ENCODE assay signal across 15 cellular contexts in the genomic region with DNA sequence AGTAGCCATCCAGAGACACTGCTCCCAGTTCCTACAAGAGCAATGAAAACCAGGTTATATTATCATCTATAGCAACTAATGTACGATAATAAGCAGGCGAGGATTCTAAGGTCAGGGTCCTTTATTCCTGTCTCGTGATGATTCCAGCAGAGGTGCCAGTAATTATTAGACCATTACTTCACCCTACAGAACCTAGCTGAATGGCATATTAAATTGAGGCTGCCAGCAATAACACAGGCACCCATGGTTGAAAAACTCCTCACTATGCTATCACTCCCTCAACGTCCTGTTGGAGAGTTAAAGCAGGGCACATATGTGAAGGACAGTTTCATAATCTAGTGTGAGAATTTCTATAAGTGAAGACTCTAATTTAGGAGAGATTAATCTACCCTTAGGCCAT. TPM values are rescaled to one million over a fixed set of nuclear protein-coding genes. Genes with fewer than 3 reads are reported as not detected.
DNase-seq lines count a peak whose midpoint lies in the region; ATAC-seq and TF ChIP-seq lines count a peak whose summit lies in the region.
"Had no signal": no experiment of that assay in that cellular context is flagged by ENCODE, and none has a peak within 500 bp of the region (broad histone marks: within the 10 kb centered on the region; RNA-seq: fewer than 3 reads in every experiment).

No MANE protein-coding gene starts in this region.

- H3K9me3 ChIP-seq in right cardiac atrium (ENCODE audit: control insufficient read depth, low read length) = no peaks in the 10 kb centered on the region
- no peaks in the 10 kb centered on the region for H3K9me3 ChIP-seq in DOHH2 (ENCODE audit: control insufficient read depth, insufficient read depth, low read length)
- no peaks in the 10 kb centered on the region for H3K9me3 ChIP-seq in OCI-LY3 (ENCODE audit: insufficient read depth, low read length)
- H3K9me3 ChIP-seq: BLaER1 had no signal

- H3K9me3 Mint-ChIP-seq in glutamatergic neuron (ENCODE audit: unreplicated experiment) = peaks cover 7% of the 10 kb centered on the region
- H3K9me3 Mint-ChIP-seq: H9 had no signal

- peaks cover 4% of the 10 kb centered on the region for H3K27me3 Mint-ChIP-seq in glutamatergic neuron (ENCODE audit: unreplicated experiment)

- no peak overlapping the region for H2AFZ ChIP-seq in OCI-LY3 (ENCODE audit: low read depth, low read length)

- no peaks in the 10 kb centered on the region for H3K4me1 ChIP-seq in right cardiac atrium (ENCODE audit: control insufficient read depth, insufficient read depth, low read length)
- H3K4me1 ChIP-seq in DOHH2 (ENCODE audit: control insufficient read depth, low read length) = peaks cover 50% of the 10 kb centered on the region
- H3K4me1 ChIP-seq in OCI-LY3 (ENCODE audit: low read length) = peaks cover 32% of the 10 kb centered on the region

- WGBS in right cardiac atrium = 64% methylated on average over 4 of the region's 4 CpGs

- H3K27me3 ChIP-seq in right cardiac atrium (ENCODE audit: control insufficient read depth, insufficient read depth) (no peaks in the 10 kb centered on the region), DOHH2 (ENCODE audit: control insufficient read depth, low read length) (no peaks in the 10 kb centered on the region), OCI-LY3 (ENCODE audit: low read depth, low read length) (no peaks in the 10 kb centered on the region)
- H3K27me3 ChIP-seq: BLaER1 had no signal

- H3K27ac ChIP-seq in right cardiac atrium (ENCODE audit: low read length) = no peak overlapping the region
- peak overlapping the region; percentile 74 for H3K27ac ChIP-seq in DOHH2 (ENCODE audit: low read depth, low read length)
- H3K27ac ChIP-seq in OCI-LY3 (ENCODE audit: low read length) = peak overlapping the region; percentile 97
- H3K27ac ChIP-seq: 22Rv1, BLaER1 had no signal

- TF ChIP-seq CTCF in DOHH2 (IDR thresholded peaks at IDR 0.05; ENCODE audit: low read depth, low read length, poor library complexity, severe bottlenecking) (no peak), OCI-LY3 (IDR thresholded peaks at IDR 0.05; ENCODE audit: low read depth, low read length) (no peak), glutamatergic neuron (IDR thresholded peaks at IDR 0.05; ENCODE audit: partially characterized antibody, unreplicated experiment) (no peak)

- H3K36me3 ChIP-seq in DOHH2 (ENCODE audit: control insufficient read depth, low read length) (peaks cover 88% of the 10 kb centered on the region), OCI-LY3 (replicated peaks; ENCODE audit: low read depth, low read length) (peaks cover 36% of the 10 kb centered on the region)

- H3K4me3 Mint-ChIP-seq in glutamatergic neuron (ENCODE audit: unreplicated experiment) = no peak overlapping the region
- H3K4me3 Mint-ChIP-seq: H9 had no signal

- H3F3A ChIP-seq in DOHH2 (ENCODE audit: control insufficient read depth, insufficient read depth) = peaks cover 10% of the 10 kb centered on the region

- no peak overlapping the region for H3K9ac ChIP-seq in OCI-LY3 (ENCODE audit: low read length)
- H3K9ac ChIP-seq: BLaER1 had no signal

- H4K20me1 ChIP-seq in DOHH2 (ENCODE audit: control insufficient read depth, insufficient read depth, low read depth, low read length) = 0 out of 2 replicates have a peak, but pooled peaks cover 4% of the 10 kb centered on the region
- 0 out of 2 replicates have a peak, but pooled peaks cover 5% of the 10 kb centered on the region for H4K20me1 ChIP-seq in OCI-LY3 (ENCODE audit: insufficient read depth, low read length)

- peak overlapping the region; percentile 59 for H3K27ac Mint-ChIP-seq in glutamatergic neuron (ENCODE audit: unreplicated experiment)
- H3K27ac Mint-ChIP-seq: H9 had no signal

- DNase-seq in Right ventricle myocardium superior = no peak
- no peak for DNase-seq in right cardiac atrium
- DNase-seq in glutamatergic neuron = no peak
- DNase-seq in ecto neural progenitor cell (ENCODE audit: low spot score) = no peak
- DNase-seq: DMS79, EL, GOT3, H9 had no signal

- peaks cover 11% of the 10 kb centered on the region for H3K4me1 Mint-ChIP-seq in glutamatergic neuron (ENCODE audit: low read depth, unreplicated experiment)
- H3K4me1 Mint-ChIP-seq: H9 had no signal

- peaks cover 10% of the 10 kb centered on the region; the same call in 1 of the 2 replicates for H3K79me2 ChIP-seq in DOHH2 (ENCODE audit: control insufficient read depth, low read length)
- H3K79me2 ChIP-seq in OCI-LY3 (ENCODE audit: low read length) = peaks cover 3% of the 10 kb centered on the region; the same call in 1 of the 2 replicates

- ATAC-seq in Right ventricle myocardium superior (ENCODE audit: poor library complexity) (peak; percentile 60), right cardiac atrium (no peak), GM21367 (IDR thresholded peaks at IDR 0.05; ENCODE audit: unreplicated experiment) (no peak), HG02970 (IDR thresholded peaks at IDR 0.05; ENCODE audit: low FRiP score, unreplicated experiment) (no peak)
- ATAC-seq: HepG2 had no signal

- H3K36me3 Mint-ChIP-seq in glutamatergic neuron (ENCODE audit: unreplicated experiment) = no peaks in the 10 kb centered on the region

- no peaks in the 10 kb centered on the region for H3K9me2 ChIP-seq in DOHH2 (replicated peaks; ENCODE audit: control insufficient read depth, low read length)

- intact Hi-C loops in Right ventricle myocardium superior (cut with DNase I) = no loop called here
- intact Hi-C loops in right cardiac atrium (cut with DNase I) = no loop called here

- H3K4me3 ChIP-seq in right cardiac atrium (ENCODE audit: low read length) (no peak overlapping the region), DOHH2 (ENCODE audit: low read length) (no peak overlapping the region), OCI-LY3 (ENCODE audit: low read length) (no peak overlapping the region)
- H3K4me3 ChIP-seq: BLaER1 had no signal

- H3K4me2 ChIP-seq in DOHH2 (ENCODE audit: low read length) (no peak overlapping the region), OCI-LY3 (ENCODE audit: low read length) (peak overlapping the region; percentile 80; the same call in 1 of the 2 replicates)
- H3K4me2 ChIP-seq: BLaER1 had no signal

RNA-seq across cellular contexts. Expression of a gene that starts 29.7 kb away (rescaled TPM):
- 14.8 TPM for total RNA-seq in Right ventricle myocardium superior
- 10 to 100 TPM; 12.0 to 17.1 (median 15.5) TPM for total RNA-seq in right cardiac atrium
- 8.3 TPM for polyA plus RNA-seq in right cardiac atrium
- total RNA-seq in glutamatergic neuron (ENCODE audit: unreplicated experiment) = 37.9 TPM

RNA-seq across cellular contexts. Expression of a gene that starts 48.1 kb away (rescaled TPM):
- 26.6 TPM for total RNA-seq in Right ventricle myocardium superior
- 10 to 100 TPM; 22.2 to 27.7 (median 26.6) TPM for total RNA-seq in right cardiac atrium
- 10.2 TPM for polyA plus RNA-seq in right cardiac atrium
- total RNA-seq in glutamatergic neuron (ENCODE audit: unreplicated experiment) = 65.1 TPM
